27 cellular contexts compared by ENCODE assay signal in the genomic region with DNA sequence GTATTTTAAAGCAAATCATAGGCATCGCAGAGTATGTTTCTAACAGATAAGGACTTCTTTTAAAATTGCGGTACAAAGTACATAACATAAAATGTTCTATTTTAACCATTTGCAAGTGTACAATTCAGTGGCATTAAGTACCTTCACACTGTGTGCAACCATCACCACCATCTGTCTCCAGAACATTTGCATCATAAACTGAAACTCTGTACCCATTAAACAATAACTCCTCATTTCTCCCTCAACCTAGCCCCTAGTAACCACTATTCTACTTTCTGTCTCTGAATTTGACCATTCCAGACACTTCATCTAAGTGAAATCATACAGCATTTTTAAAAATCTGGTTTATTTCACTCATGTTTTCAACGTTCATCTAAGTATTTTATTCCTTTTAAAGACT. TPM values are rescaled to one million over a fixed set of nuclear protein-coding genes. Genes with fewer than 3 reads are reported as not detected.
A peak's percentile ranks its signal among the peaks of the same experiment; 100 is the strongest.
DNase-seq lines count a peak whose midpoint lies in the region; ATAC-seq, FAIRE-seq and TF ChIP-seq lines count a peak whose summit lies in the region.
"Had no signal": no experiment of that assay in that cellular context is flagged by ENCODE, and none has a peak within 500 bp of the region (broad histone marks: within the 10 kb centered on the region; RNA-seq: fewer than 3 reads in every experiment).

No MANE protein-coding gene starts in this region.

- H3K4me3 ChIP-seq in HepG2 (replicated peaks in 1 of 3; ENCODE audit: insufficient read depth in 1 of 3, low read depth in 2 of 3, low read length in 3 of 3) (no peak overlapping the region), right lobe of liver (no peak overlapping the region)
- H3K4me3 ChIP-seq: BLaER1 treated with 17β-estradiol and CSF1 and Interleukin-3, amounts not matched to agents 10 nM and 100 nM; GM12878; MG63; SJCRH30 had no signal

- CTCF ChIA-PET in HepG2 (lab: Yijun Ruan, JAX; ENCODE audit: low intra/inter-chr PET ratio, low total read pairs) = interaction anchor here (0.8 kb wide), 1 partner anchor 73 kb away, joined by 3 read pairs; no protein-coding TSS in a partner anchor

- no peak overlapping the region for H3K27ac ChIP-seq in HepG2 (ENCODE audit: extremely low read length, insufficient read depth, low read length)
- H3K27ac ChIP-seq in right lobe of liver = no peak overlapping the region
- H3K27ac ChIP-seq: BLaER1 treated with 17β-estradiol and CSF1 and Interleukin-3, amounts not matched to agents 10 nM and 100 nM; SJCRH30 had no signal

- WGBS in HepG2 (ENCODE audit: low lambda C conversion rate) = 12% methylated on average over 3 of the region's 3 CpGs
- WGBS in right lobe of liver (ENCODE audit: insufficient coverage, low coverage, low lambda C conversion rate, missing lambda C conversion rate) = 69% methylated on average over 3 of the region's 3 CpGs

- DNase-seq in HepG2 (ENCODE audit: low spot score) (no peak), right lobe of liver (no peak), retina (no peak), NCI-H82 treated with DMSO at 0.1 percent for 48 hours (lab: John Stamatoyannopoulos, UW; ENCODE audit: unreplicated experiment) (no peak)
- DNase-seq: 8988T; CD4-positive, alpha-beta memory T cell; DMS 273 treated with DMSO at 0.1 percent for 48 hours; DND-41; MG63; NCI-H1048; NCI-H1436; NCI-H1930; NCI-H345; NCI-H524; NCI-H82; OCI-M1; SJCRH30; T-cell had no signal

- TF ChIP-seq POLR2A in HepG2 (IDR thresholded peaks at IDR 0.05; ENCODE audit: insufficient read depth in 1 of 2, low read depth in 2 of 2, low read length in 2 of 2) (no peak), right lobe of liver (IDR thresholded peaks at IDR 0.05) (no peak)

- peak overlapping the region; percentile 12; the same call in 1 of the 2 replicates for H3K4me2 ChIP-seq in HepG2 (ENCODE audit: low read depth, low read length)
- H3K4me2 ChIP-seq: BLaER1 treated with 17β-estradiol and CSF1 and Interleukin-3, amounts not matched to agents 10 nM and 100 nM had no signal

- H2AFZ ChIP-seq in HepG2 (ENCODE audit: low read length) = no peak overlapping the region

- no peaks in the 10 kb centered on the region for H4K20me1 ChIP-seq in HepG2 (ENCODE audit: insufficient read depth, low read length)
- H4K20me1 ChIP-seq: BLaER1 treated with 17β-estradiol and CSF1 and Interleukin-3, amounts not matched to agents 10 nM and 100 nM had no signal

- no peak overlapping the region for H3K9ac ChIP-seq in HepG2 (ENCODE audit: insufficient read depth, low read depth, low read length)
- H3K9ac ChIP-seq: BLaER1 treated with 17β-estradiol and CSF1 and Interleukin-3, amounts not matched to agents 10 nM and 100 nM had no signal

- FAIRE-seq in HepG2 (lab: Jason Lieb, UNC) = no peak
- FAIRE-seq: GM12878, H1, RCC 7860 had no signal

- no peaks in the 10 kb centered on the region for H3K36me3 ChIP-seq in HepG2 (replicated peaks in 1 of 2; ENCODE audit: control insufficient read depth in 1 of 2, insufficient read depth in 2 of 2, low read length in 2 of 2)
- no peaks in the 10 kb centered on the region for H3K36me3 ChIP-seq in right lobe of liver
- H3K36me3 ChIP-seq: BLaER1 treated with 17β-estradiol and CSF1 and Interleukin-3, amounts not matched to agents 10 nM and 100 nM; MG63; SJCRH30 had no signal

- H3K4me1 ChIP-seq in HepG2 (ENCODE audit: insufficient read depth, low read length) = peaks cover 17% of the 10 kb centered on the region
- H3K4me1 ChIP-seq in right lobe of liver = no peaks in the 10 kb centered on the region

- POLR2A ChIA-PET in HepG2 (lab: Yijun Ruan, JAX) = no interaction called here

- in situ Hi-C loops in HepG2 (cut with HindIII; ENCODE audit: extremely low pct_ligation_motif_present, low pct_unique_long_range_greater_than_20kb) = no loop called here

- TF ChIP-seq EP300 in HepG2 (IDR thresholded peaks at IDR 0.05; ENCODE audit: low read depth in 2 of 2, low read length in 2 of 2) = no peak
- no peak for TF ChIP-seq EP300 in HepG2 (CRISPR knock-in tag; IDR thresholded peaks at IDR 0.05; ENCODE audit: borderline replicate concordance)

- no peak for ATAC-seq in HepG2
- no peak for ATAC-seq in right lobe of liver
- ATAC-seq in GM21423 (IDR thresholded peaks at IDR 0.05; ENCODE audit: unreplicated experiment) = peak; percentile 41
- ATAC-seq in HG03460 (IDR thresholded peaks at IDR 0.05; ENCODE audit: unreplicated experiment) = peak; percentile 42
- no peak for ATAC-seq in HG02973 (IDR thresholded peaks at IDR 0.05; ENCODE audit: unreplicated experiment)
- ATAC-seq: GM12878, HCT116, T-cell had no signal

- H3K9me3 ChIP-seq in HepG2 (ENCODE audit: low read length) (no peaks in the 10 kb centered on the region), right lobe of liver (no peaks in the 10 kb centered on the region)
- H3K9me3 ChIP-seq: BLaER1 treated with 17β-estradiol and CSF1 and Interleukin-3, amounts not matched to agents 10 nM and 100 nM; Caco-2; MG63; SJCRH30 had no signal

- TF ChIP-seq RAD21 in HepG2 (CRISPR knock-in tag; IDR thresholded peaks at IDR 0.05) = no peak

- no peaks in the 10 kb centered on the region for H3K79me2 ChIP-seq in HepG2 (ENCODE audit: insufficient read depth, low read length)

- TF ChIP-seq CTCF in HepG2 (CRISPR knock-in tag; IDR thresholded peaks at IDR 0.05) (peak; percentile 42), right lobe of liver (IDR thresholded peaks at IDR 0.05) (no peak)

- intact Hi-C loops in HepG2 (cut with micrococcal nuclease; ENCODE audit: unreplicated experiment) (no loop called here), right lobe of liver (cut with DNase I) (no loop called here)

- H3K27me3 ChIP-seq in HepG2 (ENCODE audit: control insufficient read depth in 1 of 2, insufficient read depth in 2 of 2, low read length in 2 of 2) (peaks cover 0 to 15% of the 10 kb centered on the region in 2 experiments; a peak in 2 of 5 replicates), right lobe of liver (no peaks in the 10 kb centered on the region)
- H3K27me3 ChIP-seq: BLaER1 treated with 17β-estradiol and CSF1 and Interleukin-3, amounts not matched to agents 10 nM and 100 nM; SJCRH30 had no signal

- BruUV-seq in HepG2 (replicated peaks; lab: Mats Ljungman, UMichigan) = no TSS peak

TF ChIP-seq in HepG2, 621 proteins besides CTCF, POLR2A, EP300 and RAD21:
- TF ChIP-seq FOXO4 (CRISPR knock-in tag; conservative IDR thresholded peaks at IDR 0.05) (no peak), SYNCRIP (IDR thresholded peaks at IDR 0.05; ENCODE audit: insufficient read depth, low read depth, low read length) (no peak), ZNF629 (CRISPR knock-in tag; conservative IDR thresholded peaks at IDR 0.05) (no peak), MTA1 (CRISPR knock-in tag; IDR thresholded peaks at IDR 0.05; ENCODE audit: borderline replicate concordance) (no peak), MTF1 (CRISPR knock-in tag; IDR thresholded peaks at IDR 0.05) (no peak)
- TF ChIP-seq, protein P1, sequence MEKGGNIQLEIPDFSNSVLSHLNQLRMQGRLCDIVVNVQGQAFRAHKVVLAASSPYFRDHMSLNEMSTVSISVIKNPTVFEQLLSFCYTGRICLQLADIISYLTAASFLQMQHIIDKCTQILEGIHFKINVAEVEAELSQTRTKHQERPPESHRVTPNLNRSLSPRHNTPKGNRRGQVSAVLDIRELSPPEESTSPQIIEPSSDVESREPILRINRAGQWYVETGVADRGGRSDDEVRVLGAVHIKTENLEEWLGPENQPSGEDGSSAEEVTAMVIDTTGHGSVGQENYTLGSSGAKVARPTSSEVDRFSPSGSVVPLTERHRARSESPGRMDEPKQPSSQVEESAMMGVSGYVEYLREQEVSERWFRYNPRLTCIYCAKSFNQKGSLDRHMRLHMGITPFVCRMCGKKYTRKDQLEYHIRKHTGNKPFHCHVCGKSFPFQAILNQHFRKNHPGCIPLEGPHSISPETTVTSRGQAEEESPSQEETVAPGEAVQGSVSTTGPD (CRISPR knock-in tag; IDR thresholded peaks at IDR 0.05) = no peak

RNA-seq across cellular contexts. Expression of gene ATF3, which starts 16.6 kb away (rescaled TPM):
- 3.6 and 5.0 TPM in 2 replicates for total RNA-seq in HepG2 (2016; rRNA removed; fragmentation: Illumina TruSeq; extraction: Trizol)
- total RNA-seq in HepG2 (2016; cell fraction: cytosol; rRNA removed; fragmentation: Illumina TruSeq; extraction: Trizol; ENCODE audit: low read depth) = 1.9 and 2.6 TPM in 2 replicates
- 3.0 and 5.9 TPM in 2 replicates for total RNA-seq in HepG2 (2016; cell fraction: insoluble cytoplasmic fraction; rRNA removed; fragmentation: Illumina TruSeq; extraction: Trizol)
- 3.1 and 3.3 TPM in 2 replicates for total RNA-seq in HepG2 (2016; cell fraction: membrane; rRNA removed; fragmentation: Illumina TruSeq; extraction: Trizol)
- 8.8 and 10.0 TPM in 2 replicates for total RNA-seq in HepG2 (2016; cell fraction: nucleus; rRNA removed; fragmentation: Illumina TruSeq; extraction: Trizol)
- 13.0 and 16.4 TPM in 2 replicates for polyA plus RNA-seq in HepG2 (2011; rRNA removed)
- 8.2 and 12.1 TPM in 2 replicates for polyA plus RNA-seq in HepG2 (2011; cell fraction: cytosol; rRNA removed)
- polyA plus RNA-seq in HepG2 (2011; cell fraction: nucleus; rRNA removed) = 25.9 and 26.8 TPM in 2 replicates
- polyA plus RNA-seq in HepG2 (2012) = 11.7 and 51.2 TPM in 2 replicates
- polyA plus RNA-seq in HepG2 (2016; cell fraction: cytosol; fragmentation: Illumina TruSeq; extraction: Trizol; ENCODE audit: low read depth) = 1.0 and 1.1 TPM in 2 replicates
- 4.8 and 6.8 TPM in 2 replicates for polyA plus RNA-seq in HepG2 (2016; cell fraction: insoluble cytoplasmic fraction; fragmentation: Illumina TruSeq; extraction: Trizol; ENCODE audit: low read depth)
- 1.8 and 2.5 TPM in 2 replicates for polyA plus RNA-seq in HepG2 (2016; cell fraction: membrane; fragmentation: Illumina TruSeq; extraction: Trizol; ENCODE audit: low read depth)
- polyA plus RNA-seq in HepG2 (2016; cell fraction: nucleus; fragmentation: Illumina TruSeq; extraction: Trizol; ENCODE audit: insufficient read depth, low read depth) = 13.0 and 17.6 TPM in 2 replicates
- polyA minus RNA-seq in HepG2 (2011; rRNA and poly(A)+ RNA removed; ENCODE audit: low replicate concordance) = 17.2 and 17.6 TPM in 2 replicates
- 5.8 and 9.3 TPM in 2 replicates for polyA minus RNA-seq in HepG2 (2011; cell fraction: cytosol; rRNA and poly(A)+ RNA removed)
- 30.1 and 52.5 TPM in 2 replicates for polyA minus RNA-seq in HepG2 (2011; cell fraction: nucleus; rRNA and poly(A)+ RNA removed)
- total RNA-seq in right lobe of liver = 10 to 100 TPM in 5 of 6 experiments, 1 to 10 TPM in 1; 3.7 to 77.2 (median 15.1) TPM

Comparison
In these comparisons a context has a peak if more than half of its experiments do, and no peak if none do; other contexts are left out.
1. ATAC-seq: peak in GM21423 (single experiment) and HG03460 (single experiment); none in HepG2 (single experiment), right lobe of liver (0 of 4) and HG02973 (single experiment).